In genomic region chr1:230680300-230681025, GRCh38 we compare ENCODE assay signal across 1 cellular context.
A peak's percentile ranks its signal among the peaks of the same experiment; 100 is the strongest.
TF ChIP-seq lines count a peak whose summit lies in the region.

No MANE protein-coding gene starts in this region.

TF ChIP-seq in liver, 16 proteins besides CTCF, POLR2A, EP300 and RAD21 (continued from another document):
- TF ChIP-seq, protein P1, sequence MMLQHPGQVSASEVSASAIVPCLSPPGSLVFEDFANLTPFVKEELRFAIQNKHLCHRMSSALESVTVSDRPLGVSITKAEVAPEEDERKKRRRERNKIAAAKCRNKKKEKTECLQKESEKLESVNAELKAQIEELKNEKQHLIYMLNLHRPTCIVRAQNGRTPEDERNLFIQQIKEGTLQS (IDR thresholded peaks at IDR 0.05) = peak; percentile 61
- peak; percentile 78 for TF ChIP-seq FOXA1 (IDR thresholded peaks at IDR 0.05)
